In genomic region chr11:63826471-63827190, GRCh38 we compare ENCODE assay signal across 16 cellular contexts.
"Had no signal": no experiment of that assay in that cellular context is flagged by ENCODE, and none has a peak within 500 bp of the region (broad histone marks: within the 10 kb centered on the region; RNA-seq: fewer than 3 reads in every experiment).

No MANE protein-coding gene starts in this region.

- H3K9me3 Mint-ChIP-seq: activated CD8-positive, alpha-beta T cell treated with anti-CD3 and anti-CD28 coated beads for 36 hours; activated T-cell treated with anti-CD3 and anti-CD28 coated beads, Interleukin-2, amount 50 U/mL, for 72 hours; immature natural killer cell; naive thymus-derived CD4-positive, alpha-beta T cell; stimulated activated naive B cell treated with anti-CD40 and anti-IgM and Interleukin-4, amounts not matched to agents 10 μg/mL and 1 μg/mL and 100 μg/mL, for 72 hours had no signal

- H3K9me3 ChIP-seq: lower lobe of right lung, psoas muscle, spleen had no signal

- H3K27me3 Mint-ChIP-seq: activated CD4-positive, alpha-beta T cell treated with anti-CD3 and anti-CD28 coated beads for 36 hours; activated CD8-positive, alpha-beta T cell treated with anti-CD3 and anti-CD28 coated beads for 36 hours; naive thymus-derived CD4-positive, alpha-beta T cell; stimulated activated naive B cell treated with anti-CD40 and anti-IgM and Interleukin-4, amounts not matched to agents 10 μg/mL and 1 μg/mL and 100 μg/mL, for 72 hours had no signal

- H3K27ac ChIP-seq: foreskin keratinocyte, lower lobe of right lung, psoas muscle, spleen had no signal

- H3K4me1 ChIP-seq: foreskin keratinocyte, lower lobe of right lung, psoas muscle, spleen had no signal

- H3K4me1 Mint-ChIP-seq: activated CD4-positive, alpha-beta T cell treated with anti-CD3 and anti-CD28 coated beads for 36 hours; immature natural killer cell; stimulated activated naive B cell treated with anti-CD40 and anti-IgM and Interleukin-4, amounts not matched to agents 10 μg/mL and 1 μg/mL and 100 μg/mL, for 72 hours had no signal

- H3K4me3 ChIP-seq: lower lobe of right lung, psoas muscle, spleen had no signal

- H3K27me3 ChIP-seq: foreskin keratinocyte, spleen had no signal

- ATAC-seq: activated CD4-positive, alpha-beta T cell treated with anti-CD3 and anti-CD28 coated beads for 36 hours; activated CD8-positive, alpha-beta T cell treated with anti-CD3 and anti-CD28 coated beads for 36 hours; activated T-cell treated with anti-CD3 and anti-CD28 coated beads, Interleukin-2, amount 50 U/mL, for 72 hours; foreskin keratinocyte; lower lobe of right lung; naive thymus-derived CD4-positive, alpha-beta T cell; psoas muscle; stimulated activated naive B cell treated with anti-CD40 and anti-IgM and Interleukin-4, amounts not matched to agents 10 μg/mL and 1 μg/mL and 100 μg/mL, for 72 hours had no signal

- DNase-seq: activated CD4-positive, alpha-beta T cell treated with anti-CD3 and anti-CD28 coated beads for 36 hours; activated CD8-positive, alpha-beta memory T cell treated with anti-CD3 and anti-CD28 coated beads, Interleukin-2, amount 50 U/mL, for 4 hours; activated CD8-positive, alpha-beta T cell treated with anti-CD3 and anti-CD28 coated beads for 36 hours; activated gamma-delta T cell treated with Interleukin-2 at 50 U/mL for 16 hours; activated T-cell treated with anti-CD3 and anti-CD28 coated beads, Interleukin-2, amount 50 U/mL, for 72 hours; foreskin keratinocyte; immature natural killer cell; lower lobe of right lung; naive thymus-derived CD4-positive, alpha-beta T cell; nucleus accumbens; psoas muscle; spleen; stimulated activated CD4-positive, alpha-beta T cell treated with anti-CD3 and anti-CD28 coated beads, Interleukin-1b, Interleukin-23, amount 100 ng/mL, for 48 hours; stimulated activated naive B cell treated with anti-CD40 and anti-IgM and Interleukin-4, amounts not matched to agents 10 μg/mL and 1 μg/mL and 100 μg/mL, for 72 hours; substantia nigra; trophoblast cell had no signal

- H3K27ac Mint-ChIP-seq: activated CD4-positive, alpha-beta T cell treated with anti-CD3 and anti-CD28 coated beads for 36 hours; activated CD8-positive, alpha-beta T cell treated with anti-CD3 and anti-CD28 coated beads for 36 hours; activated T-cell treated with anti-CD3 and anti-CD28 coated beads, Interleukin-2, amount 50 U/mL, for 72 hours; naive thymus-derived CD4-positive, alpha-beta T cell had no signal

- H3K4me3 Mint-ChIP-seq: activated CD4-positive, alpha-beta T cell treated with anti-CD3 and anti-CD28 coated beads for 36 hours; activated CD8-positive, alpha-beta T cell treated with anti-CD3 and anti-CD28 coated beads for 36 hours; activated T-cell treated with anti-CD3 and anti-CD28 coated beads, Interleukin-2, amount 50 U/mL, for 72 hours; immature natural killer cell; naive thymus-derived CD4-positive, alpha-beta T cell; stimulated activated naive B cell treated with anti-CD40 and anti-IgM and Interleukin-4, amounts not matched to agents 10 μg/mL and 1 μg/mL and 100 μg/mL, for 72 hours had no signal
